ENCODE assay signal across 8 cellular contexts in the genomic region with DNA sequence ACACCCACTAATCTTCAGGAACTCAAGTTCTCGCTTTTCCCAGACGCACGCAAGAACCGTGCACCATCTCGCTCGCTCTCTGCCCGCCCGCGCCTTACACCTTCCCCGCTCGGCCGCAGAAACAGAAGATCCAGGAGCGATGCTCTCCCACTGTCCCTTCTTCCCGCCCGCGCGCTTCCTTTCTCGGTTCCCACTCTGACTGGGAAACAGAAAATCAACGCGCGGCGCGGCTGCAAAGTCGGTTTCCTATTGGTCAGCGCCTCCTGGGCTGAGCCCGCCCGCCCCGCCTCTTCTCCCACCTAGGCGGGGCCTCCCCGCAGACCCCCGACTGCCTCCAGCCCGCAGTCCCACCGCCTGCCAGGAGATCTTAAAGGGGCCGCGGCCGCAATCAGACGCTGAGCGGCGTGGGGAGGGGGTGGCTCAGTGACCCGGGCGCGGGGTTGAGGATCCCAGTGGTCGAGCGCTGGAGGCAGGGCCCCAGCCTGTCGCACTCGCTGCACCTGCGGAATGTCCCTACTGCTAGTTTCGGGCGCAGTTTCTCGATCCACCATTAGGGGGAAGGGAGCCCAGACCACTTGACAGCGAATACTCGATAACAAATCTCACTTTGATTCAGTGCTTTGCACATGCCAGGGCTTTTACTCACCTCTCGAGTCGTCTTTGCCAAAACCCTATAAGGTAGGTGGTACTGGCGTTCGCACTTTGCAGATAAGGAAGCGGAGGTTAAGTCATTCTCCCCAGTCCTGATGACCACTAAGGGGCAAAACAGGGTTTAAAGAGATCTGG. TPM values are rescaled to one million over a fixed set of nuclear protein-coding genes. Genes with fewer than 3 reads are reported as not detected.
A peak's percentile ranks its signal among the peaks of the same experiment; 100 is the strongest.
DNase-seq lines count a peak whose midpoint lies in the region; ATAC-seq, FAIRE-seq and TF ChIP-seq lines count a peak whose summit lies in the region.

No MANE protein-coding gene starts in this region.

- DNase-seq in GM10266 (ENCODE audit: extremely low spot score) (peak; percentile 98), NCI-H1092 (lab: John Stamatoyannopoulos, UW) (peak; percentile 96), Right ventricle myocardium superior (peak; percentile 97), pancreas (peak; percentile 95 to 98 (median 97)), tibial nerve (ENCODE audit: low spot score in 2 of 2) (peak; percentile 92 to 96)
- DNase-seq in activated naive CD8-positive, alpha-beta T cell treated with anti-CD3 and anti-CD28 coated beads for 36 hours, result peak; percentile 98

- peak; percentile 93 for FAIRE-seq in pancreas (lab: Jason Lieb, UNC)

- intact Hi-C loops in Right ventricle myocardium superior (cut with DNase I), result no loop called here
- intact Hi-C loops in pancreas (cut with DNase I), result no loop called here

- H3K4me1 Mint-ChIP-seq in activated naive CD8-positive, alpha-beta T cell treated with anti-CD3 and anti-CD28 coated beads for 36 hours, result peaks cover 28% of the 10 kb centered on the region

- H3K9me3 ChIP-seq in pancreas, result no peaks in the 10 kb centered on the region
- peaks cover 0 to 3% (median 0%) of the 10 kb centered on the region in 4 donors for H3K9me3 ChIP-seq in tibial nerve

- WGBS in pancreas, 2 donors, result 0 to 1% methylated on average over 57 of the region's 57 CpGs
- 1% methylated on average over 41 to 56 of the region's 57 CpGs for WGBS in tibial nerve, 2 donors

- peak overlapping the region; percentile 89 for H3K4me3 Mint-ChIP-seq in activated naive CD8-positive, alpha-beta T cell treated with anti-CD3 and anti-CD28 coated beads for 36 hours

- peak; percentile 61 for ATAC-seq in HG02588 (IDR thresholded peaks at IDR 0.05; ENCODE audit: unreplicated experiment)
- peak; percentile 93 for ATAC-seq in SK-N-SH treated with all-trans-retinoic acid at 6 μM for 48 hours
- peak; percentile 97 for ATAC-seq in Right ventricle myocardium superior (ENCODE audit: poor library complexity)
- ATAC-seq in pancreas, result peak; percentile 79 to 90 (median 83)

- TF ChIP-seq CTCF in GM10266 (IDR thresholded peaks at IDR 0.05; ENCODE audit: control insufficient read depth, insufficient read depth, low read depth, missing control alignments) (peak; percentile 28), pancreas (IDR thresholded peaks at IDR 0.05) (peak; percentile 42 to 62 (median 44)), tibial nerve (IDR thresholded peaks at IDR 0.05) (peak; percentile 49 to 76 (median 56))

- H3K27me3 ChIP-seq in pancreas (no peaks in the 10 kb centered on the region), tibial nerve (peaks cover 0 to 25% of the 10 kb centered on the region in 2 donors)

- H3K4me1 ChIP-seq in pancreas, result peaks cover 0 to 2% (median 0%) of the 10 kb centered on the region in 3 donors
- peaks cover 0 to 32% (median 11%) of the 10 kb centered on the region in 4 donors for H3K4me1 ChIP-seq in tibial nerve

- H3K36me3 ChIP-seq in pancreas (no peaks in the 10 kb centered on the region), tibial nerve (peaks cover 0 to 27% (median 0%) of the 10 kb centered on the region in 3 donors)

- H3K27ac ChIP-seq in pancreas (peak overlapping the region; percentile 77 to 98 (median 94)), tibial nerve (peak overlapping the region; percentile 53 to 85 (median 72))

- no peak for TF ChIP-seq POLR2A in tibial nerve (IDR thresholded peaks at IDR 0.05)

- peaks cover 19% of the 10 kb centered on the region for H3K36me3 Mint-ChIP-seq in activated naive CD8-positive, alpha-beta T cell treated with anti-CD3 and anti-CD28 coated beads for 36 hours

- H3K9me3 Mint-ChIP-seq in activated naive CD8-positive, alpha-beta T cell treated with anti-CD3 and anti-CD28 coated beads for 36 hours, result peaks cover 4% of the 10 kb centered on the region

- no peaks in the 10 kb centered on the region for H3K27me3 Mint-ChIP-seq in activated naive CD8-positive, alpha-beta T cell treated with anti-CD3 and anti-CD28 coated beads for 36 hours

- H3K4me3 ChIP-seq in pancreas (peak overlapping the region; percentile 63 to 83 (median 75)), tibial nerve (peak overlapping the region; percentile 53 to 87 (median 86))

- TF ChIP-seq EP300 in tibial nerve (IDR thresholded peaks at IDR 0.05), result peak; percentile 31 to 54

- H3K27ac Mint-ChIP-seq in activated naive CD8-positive, alpha-beta T cell treated with anti-CD3 and anti-CD28 coated beads for 36 hours, result peak overlapping the region; percentile 81

TF ChIP-seq in SK-N-SH treated with all-trans-retinoic acid at 6 μM for 48 hours, 23 proteins besides CTCF, POLR2A, EP300 and RAD21 (continues in another document):
- TF ChIP-seq, protein P1, sequence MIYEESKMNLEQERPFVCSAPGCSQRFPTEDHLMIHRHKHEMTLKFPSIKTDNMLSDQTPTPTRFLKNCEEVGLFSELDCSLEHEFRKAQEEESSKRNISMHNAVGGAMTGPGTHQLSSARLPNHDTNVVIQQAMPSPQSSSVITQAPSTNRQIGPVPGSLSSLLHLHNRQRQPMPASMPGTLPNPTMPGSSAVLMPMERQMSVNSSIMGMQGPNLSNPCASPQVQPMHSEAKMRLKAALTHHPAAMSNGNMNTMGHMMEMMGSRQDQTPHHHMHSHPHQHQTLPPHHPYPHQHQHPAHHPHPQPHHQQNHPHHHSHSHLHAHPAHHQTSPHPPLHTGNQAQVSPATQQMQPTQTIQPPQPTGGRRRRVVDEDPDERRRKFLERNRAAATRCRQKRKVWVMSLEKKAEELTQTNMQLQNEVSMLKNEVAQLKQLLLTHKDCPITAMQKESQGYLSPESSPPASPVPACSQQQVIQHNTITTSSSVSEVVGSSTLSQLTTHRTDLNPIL (CRISPR knock-in tag; IDR thresholded peaks at IDR 0.05; ENCODE audit: low read depth), result no peak
- TF ChIP-seq ZFP3 (CRISPR knock-in tag; IDR thresholded peaks at IDR 0.05) (no peak), ZNF565 (CRISPR knock-in tag; conservative IDR thresholded peaks at IDR 0.05; ENCODE audit: low read depth) (no peak), SNAI2 (CRISPR knock-in tag; IDR thresholded peaks at IDR 0.05) (no peak), OSR1 (CRISPR knock-in tag; IDR thresholded peaks at IDR 0.05) (no peak), PPARA (CRISPR knock-in tag; IDR thresholded peaks at IDR 0.05; ENCODE audit: borderline replicate concordance) (no peak), TOX (CRISPR knock-in tag; IDR thresholded peaks at IDR 0.05; ENCODE audit: borderline replicate concordance) (no peak), ZNF70 (CRISPR knock-in tag; IDR thresholded peaks at IDR 0.05) (no peak), ZFP30 (CRISPR knock-in tag; IDR thresholded peaks at IDR 0.05) (no peak), ZC3H10 (CRISPR knock-in tag; IDR thresholded peaks at IDR 0.05) (no peak), ESRRG (CRISPR knock-in tag; IDR thresholded peaks at IDR 0.05) (no peak), RARB (CRISPR knock-in tag; IDR thresholded peaks at IDR 0.05) (no peak)
- TF ChIP-seq, protein P2, sequence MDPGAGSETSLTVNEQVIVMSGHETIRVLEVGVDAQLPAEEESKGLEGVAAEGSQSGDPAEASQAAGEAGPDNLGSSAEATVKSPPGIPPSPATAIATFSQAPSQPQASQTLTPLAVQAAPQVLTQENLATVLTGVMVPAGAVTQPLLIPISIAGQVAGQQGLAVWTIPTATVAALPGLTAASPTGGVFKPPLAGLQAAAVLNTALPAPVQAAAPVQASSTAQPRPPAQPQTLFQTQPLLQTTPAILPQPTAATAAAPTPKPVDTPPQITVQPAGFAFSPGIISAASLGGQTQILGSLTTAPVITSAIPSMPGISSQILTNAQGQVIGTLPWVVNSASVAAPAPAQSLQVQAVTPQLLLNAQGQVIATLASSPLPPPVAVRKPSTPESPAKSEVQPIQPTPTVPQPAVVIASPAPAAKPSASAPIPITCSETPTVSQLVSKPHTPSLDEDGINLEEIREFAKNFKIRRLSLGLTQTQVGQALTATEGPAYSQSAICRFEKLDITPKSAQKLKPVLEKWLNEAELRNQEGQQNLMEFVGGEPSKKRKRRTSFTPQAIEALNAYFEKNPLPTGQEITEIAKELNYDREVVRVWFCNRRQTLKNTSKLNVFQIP (CRISPR knock-in tag; IDR thresholded peaks at IDR 0.05; ENCODE audit: borderline replicate concordance, low read depth), result no peak

RNA-seq across cellular contexts. Expression of a gene that starts 0.7 kb away (rescaled TPM):
- total RNA-seq in activated naive CD8-positive, alpha-beta T cell treated with anti-CD3 and anti-CD28 coated beads for 36 hours, result 10 to 100 TPM; 14.8 to 18.4 TPM
- total RNA-seq in Right ventricle myocardium superior, result 87.0 TPM
- total RNA-seq in pancreas, result 10 to 100 TPM; 16.3 to 39.4 (median 20.0) TPM
- polyA plus RNA-seq in pancreas, result 10 to 100 TPM; 19.8 to 22.7 TPM
- 10 to 100 TPM; 33.2 to 45.6 (median 42.4) TPM for total RNA-seq in tibial nerve

RNA-seq across cellular contexts. Expression of a gene that starts 3.8 kb away (rescaled TPM):
- total RNA-seq in activated naive CD8-positive, alpha-beta T cell treated with anti-CD3 and anti-CD28 coated beads for 36 hours, result 1 to 10 TPM; 2.1 to 2.5 TPM
- total RNA-seq in Right ventricle myocardium superior, result not detected
- total RNA-seq in pancreas, result 10 to 100 TPM; 22.0 to 37.7 (median 26.4) TPM
- 10 to 100 TPM; 28.5 to 28.7 TPM for polyA plus RNA-seq in pancreas
- total RNA-seq in tibial nerve, result not detected

RNA-seq across cellular contexts. Expression of a gene that starts 21.3 kb away (rescaled TPM):
- 10 to 100 TPM; 62.4 to 63.2 TPM for total RNA-seq in activated naive CD8-positive, alpha-beta T cell treated with anti-CD3 and anti-CD28 coated beads for 36 hours
- total RNA-seq in Right ventricle myocardium superior, result 0.35 TPM
- 1 to 10 TPM in 3 of 6 donors, under 1 TPM in 3; 0.51 to 3.2 (median 1.1) TPM for total RNA-seq in pancreas
- polyA plus RNA-seq in pancreas, result 1 to 10 TPM; 2.1 to 2.8 TPM
- total RNA-seq in tibial nerve, result 1 to 10 TPM; 1.1 to 8.1 (median 2.5) TPM

RNA-seq across cellular contexts. Expression of a gene that starts 26.7 kb away (rescaled TPM):
- under 1 TPM; 0.52 to 0.60 TPM for total RNA-seq in activated naive CD8-positive, alpha-beta T cell treated with anti-CD3 and anti-CD28 coated beads for 36 hours
- total RNA-seq in Right ventricle myocardium superior (not detected), pancreas (under 1 TPM in 4 of 6 donors, not detected in 2; 0.12 to 0.20 (median 0.15) TPM), tibial nerve (under 1 TPM in 1 of 4 donors, not detected in 3; 0.63 TPM)
- under 1 TPM; 0.85 to 0.91 TPM for polyA plus RNA-seq in pancreas

RNA-seq across cellular contexts. Expression of a gene that starts 35.7 kb away (rescaled TPM):
- 100 to 1,000 TPM; 483 to 489 TPM for total RNA-seq in activated naive CD8-positive, alpha-beta T cell treated with anti-CD3 and anti-CD28 coated beads for 36 hours
- total RNA-seq in Right ventricle myocardium superior (80.8 TPM), pancreas (100 to 1,000 TPM in 1 of 6 donors, 10 to 100 TPM in 5; 67.2 to 119 (median 93.1) TPM), tibial nerve (100 to 1,000 TPM in 3 of 4 donors, 10 to 100 TPM in 1; 79.5 to 147 (median 119) TPM)
- 10 to 100 TPM; 69.7 to 98.2 TPM for polyA plus RNA-seq in pancreas

Comparison
In these comparisons a context has a peak if more than half of its experiments do, and no peak if none do; other contexts are left out.
1. Peak in every context shown above with its lines: DNase-seq, ATAC-seq, H3K4me3 ChIP-seq and H3K27ac ChIP-seq.
2. RNA of a gene that starts 3.8 kb away (total RNA-seq): 22.0 to 37.7 TPM in pancreas; 2.1 to 2.5 TPM in activated naive CD8-positive, alpha-beta T cell treated with anti-CD3 and anti-CD28 coated beads for 36 hours, not detected in Right ventricle myocardium superior (single experiment) and not detected in tibial nerve; every median in the first group is over 4 times any median in the second.
3. RNA of a gene that starts 21.3 kb away (total RNA-seq): 62.4 to 63.2 TPM in activated naive CD8-positive, alpha-beta T cell treated with anti-CD3 and anti-CD28 coated beads for 36 hours; 1.1 to 8.1 TPM in tibial nerve, 0.51 to 3.2 TPM in pancreas and 0.35 TPM in Right ventricle myocardium superior (single experiment); every median in the first group is over 4 times any median in the second.